28 cellular contexts compared by ENCODE assay signal in the genomic region with DNA sequence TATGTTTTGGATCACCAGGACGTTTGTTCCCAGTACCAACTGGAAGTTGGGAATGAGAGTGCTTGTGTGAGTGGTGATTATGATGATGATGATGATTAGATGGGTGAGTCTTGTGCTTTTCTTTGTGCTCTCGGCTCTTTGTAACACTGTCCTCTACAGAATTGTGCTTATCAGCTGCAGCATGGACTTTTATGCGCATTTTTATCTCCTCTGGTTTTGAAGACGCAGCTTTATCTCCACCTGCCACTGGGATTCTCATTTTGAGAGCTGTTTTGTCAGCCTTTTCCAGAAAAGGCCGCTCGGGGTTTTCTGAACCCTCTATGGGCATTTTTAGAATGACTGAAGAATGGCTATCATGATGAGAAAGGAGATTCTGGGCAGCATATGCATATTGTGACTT. TPM values are rescaled to one million over a fixed set of nuclear protein-coding genes. Genes with fewer than 3 reads are reported as not detected.
A peak's percentile ranks its signal among the peaks of the same experiment; 100 is the strongest.
DNase-seq lines count a peak whose midpoint lies in the region; ATAC-seq and TF ChIP-seq lines count a peak whose summit lies in the region.
"Had no signal": no experiment of that assay in that cellular context is flagged by ENCODE, and none has a peak within 500 bp of the region (broad histone marks: within the 10 kb centered on the region; RNA-seq: fewer than 3 reads in every experiment).

No MANE protein-coding gene starts in this region.

- no peak overlapping the region for H3K27ac ChIP-seq in CD4-positive, alpha-beta T cell (ENCODE audit: low read depth, low read length)
- H3K27ac ChIP-seq in gastrocnemius medialis: peak overlapping the region in 3 of 4 donors; percentile 7 to 32 (median 28)
- H3K27ac ChIP-seq: PC-9, SJCRH30 had no signal

- peaks cover 98% of the 10 kb centered on the region for H3K36me3 Mint-ChIP-seq in CD4-positive, alpha-beta T cell (ENCODE audit: low read depth)
- peaks cover 100% of the 10 kb centered on the region for H3K36me3 Mint-ChIP-seq in activated T-helper 17 cell treated with anti-CD3 and anti-CD28 coated beads, Interleukin-2, amount 50 U/mL, for 72 hours (ENCODE audit: low read depth)

- peaks cover 23% of the 10 kb centered on the region for H3K4me1 Mint-ChIP-seq in CD4-positive, alpha-beta T cell (ENCODE audit: low read depth)
- H3K4me1 Mint-ChIP-seq in activated T-helper 17 cell treated with anti-CD3 and anti-CD28 coated beads, Interleukin-2, amount 50 U/mL, for 72 hours: peaks cover 8% of the 10 kb centered on the region

- no peaks in the 10 kb centered on the region for H3K27me3 ChIP-seq in CD4-positive, alpha-beta T cell (ENCODE audit: control insufficient read depth, insufficient read depth, low read length)
- H3K27me3 ChIP-seq in gastrocnemius medialis: no peaks in the 10 kb centered on the region
- H3K27me3 ChIP-seq: SJCRH30 had no signal

- CTCF ChIA-PET in CD4-positive, alpha-beta T cell (lab: Charles Lee): no interaction called here

- no peaks in the 10 kb centered on the region for H3K27me3 Mint-ChIP-seq in CD4-positive, alpha-beta T cell
- no peaks in the 10 kb centered on the region for H3K27me3 Mint-ChIP-seq in activated T-helper 17 cell treated with anti-CD3 and anti-CD28 coated beads, Interleukin-2, amount 50 U/mL, for 72 hours
- H3K27me3 Mint-ChIP-seq: CD8-positive, alpha-beta memory T cell had no signal

- H3K4me3 Mint-ChIP-seq in CD4-positive, alpha-beta T cell: no peak overlapping the region
- H3K4me3 Mint-ChIP-seq in activated T-helper 17 cell treated with anti-CD3 and anti-CD28 coated beads, Interleukin-2, amount 50 U/mL, for 72 hours: no peak overlapping the region

- intact Hi-C loops in CD4-positive, alpha-beta T cell (cut with DNase I, micrococcal nuclease): no loop called here
- intact Hi-C loops in gastrocnemius medialis (cut with DNase I; ENCODE audit: low total_unique reads): no loop called here

- POLR2A ChIA-PET in CD4-positive, alpha-beta T cell (lab: Charles Lee): interaction anchor here (1.0 kb wide), 1 partner anchor 22 kb away, joined by 3 read pairs; no protein-coding TSS in a partner anchor

- TF ChIP-seq CTCF in CD4-positive, alpha-beta T cell (IDR thresholded peaks at IDR 0.05): no peak
- no peak for TF ChIP-seq CTCF in gastrocnemius medialis (IDR thresholded peaks at IDR 0.05 in 4 of 5, conservative IDR thresholded peaks at IDR 0.05 in 1 of 5)

- H3K4me3 ChIP-seq in gastrocnemius medialis: no peak overlapping the region
- H3K4me3 ChIP-seq: GM12878, PC-9, SJCRH30 had no signal

- H3K9me3 ChIP-seq in CD4-positive, alpha-beta T cell (ENCODE audit: control insufficient read depth, low read length): no peaks in the 10 kb centered on the region
- H3K9me3 ChIP-seq in gastrocnemius medialis: no peaks in the 10 kb centered on the region
- H3K9me3 ChIP-seq: SJCRH30 had no signal

- peak overlapping the region; percentile 16 for H3K27ac Mint-ChIP-seq in CD4-positive, alpha-beta T cell
- peak overlapping the region; percentile 38 for H3K27ac Mint-ChIP-seq in activated T-helper 17 cell treated with anti-CD3 and anti-CD28 coated beads, Interleukin-2, amount 50 U/mL, for 72 hours

- peaks cover 22 to 42% of the 10 kb centered on the region in 2 donors for H3K4me1 ChIP-seq in gastrocnemius medialis
- H3K4me1 ChIP-seq: SJCRH30 had no signal

- no peak for ATAC-seq in CD4-positive, alpha-beta T cell (ENCODE audit: poor library complexity)
- ATAC-seq in activated T-helper 17 cell treated with anti-CD3 and anti-CD28 coated beads, Interleukin-2, amount 50 U/mL, for 72 hours (replicated peaks): no peak
- ATAC-seq in gastrocnemius medialis: no peak
- no peak for ATAC-seq in GM21723 (IDR thresholded peaks at IDR 0.05; ENCODE audit: unreplicated experiment)
- ATAC-seq in HG03280 (IDR thresholded peaks at IDR 0.05; ENCODE audit: unreplicated experiment): no peak
- ATAC-seq: GM12878, HepG2, Right ventricle myocardium inferior, SK-N-SH treated with all-trans-retinoic acid at 6 μM for 48 hours had no signal

- no peak for DNase-seq in CD4-positive, alpha-beta T cell
- DNase-seq in HUDEP-2 (lab: John Stamatoyannopoulos, UW; ENCODE audit: unreplicated experiment in 76 of 76) (peak in 71 of 76 experiments; percentile 18 to 90 (median 63)), gastrocnemius medialis (no peak)
- DNase-seq in stimulated activated CD4-positive, alpha-beta T cell treated with anti-CD3 and anti-CD28 coated beads, Interleukin-4, amount 100 ng/mL, for 4 hours: no peak
- DNase-seq: C1 segment of cervical spinal cord; CD8-positive, alpha-beta memory T cell; DMS 273 treated with DMSO at 0.1 percent for 48 hours; DMS79; EL; GDM1; HCEC 1CT; Kasumi-1; NCI-H1105 treated with DMSO at 0.1 percent for 48 hours; NCI-H146; NCI-H1930; NCI-H2107; NCI-H446; NCI-H524 treated with DMSO at 0.1 percent for 48 hours; NCI-H774; PC-9; SJCRH30 had no signal

- H3K9me3 Mint-ChIP-seq in CD4-positive, alpha-beta T cell: no peaks in the 10 kb centered on the region
- no peaks in the 10 kb centered on the region for H3K9me3 Mint-ChIP-seq in activated T-helper 17 cell treated with anti-CD3 and anti-CD28 coated beads, Interleukin-2, amount 50 U/mL, for 72 hours
- H3K9me3 Mint-ChIP-seq: CD8-positive, alpha-beta memory T cell had no signal

- peaks cover 3 to 42% of the 10 kb centered on the region in 2 donors for H3K36me3 ChIP-seq in gastrocnemius medialis

- TF ChIP-seq POLR2A in gastrocnemius medialis (IDR thresholded peaks at IDR 0.05): no peak

- in situ Hi-C loops in gastrocnemius medialis (cut with MboI; ENCODE audit: low sequenced_read_pairs in 4 of 4): no loop called here

RNA-seq across cellular contexts. Expression of gene KANSL2, which starts 11.5 kb away (rescaled TPM):
- 100 to 1,000 TPM; 142 to 144 TPM for total RNA-seq in CD4-positive, alpha-beta T cell
- 10 to 100 TPM; 46.7 to 54.3 TPM for total RNA-seq in activated T-helper 17 cell treated with anti-CD3 and anti-CD28 coated beads, Interleukin-2, amount 50 U/mL, for 72 hours
- 100 to 1,000 TPM in 1 of 4 donors, 10 to 100 TPM in 3; 69.0 to 107 (median 76.4) TPM for total RNA-seq in gastrocnemius medialis

RNA-seq across cellular contexts. Expression of gene CCNT1, which starts 22.9 kb away (rescaled TPM):
- 100 to 1,000 TPM; 150 TPM for total RNA-seq in CD4-positive, alpha-beta T cell
- 10 to 100 TPM; 64.6 to 64.7 TPM for total RNA-seq in activated T-helper 17 cell treated with anti-CD3 and anti-CD28 coated beads, Interleukin-2, amount 50 U/mL, for 72 hours
- total RNA-seq in gastrocnemius medialis: 10 to 100 TPM; 18.0 to 21.4 (median 19.6) TPM

Comparison
In these comparisons a context has a peak if more than half of its experiments do, and no peak if none do; other contexts are left out.
1. DNase-seq: peak in HUDEP-2 (71 of 76); none in CD4-positive, alpha-beta T cell (0 of 10), gastrocnemius medialis (0 of 2) and stimulated activated CD4-positive, alpha-beta T cell treated with anti-CD3 and anti-CD28 coated beads, Interleukin-4, amount 100 ng/mL, for 4 hours (0 of 2).